ENCODE assay signal across 1 cellular context in genomic region chr1:27408151-27408550, GRCh38.
TF ChIP-seq lines count a peak whose summit lies in the region.

No MANE protein-coding gene starts in this region.

TF ChIP-seq in SK-N-SH, 30 proteins besides CTCF, POLR2A, EP300 and RAD21 (continued from another document):
- no peak for TF ChIP-seq RFX5 (IDR thresholded peaks at IDR 0.05; ENCODE audit: low read length)
- no peak for TF ChIP-seq MEF2A (IDR thresholded peaks at IDR 0.05; ENCODE audit: borderline replicate concordance, low read depth)
- no peak for TF ChIP-seq YY1 (IDR thresholded peaks at IDR 0.05; ENCODE audit: low read depth)
- no peak for TF ChIP-seq IRF3 (IDR thresholded peaks at IDR 0.05; ENCODE audit: low read depth, low read length)
- TF ChIP-seq, protein P1, sequence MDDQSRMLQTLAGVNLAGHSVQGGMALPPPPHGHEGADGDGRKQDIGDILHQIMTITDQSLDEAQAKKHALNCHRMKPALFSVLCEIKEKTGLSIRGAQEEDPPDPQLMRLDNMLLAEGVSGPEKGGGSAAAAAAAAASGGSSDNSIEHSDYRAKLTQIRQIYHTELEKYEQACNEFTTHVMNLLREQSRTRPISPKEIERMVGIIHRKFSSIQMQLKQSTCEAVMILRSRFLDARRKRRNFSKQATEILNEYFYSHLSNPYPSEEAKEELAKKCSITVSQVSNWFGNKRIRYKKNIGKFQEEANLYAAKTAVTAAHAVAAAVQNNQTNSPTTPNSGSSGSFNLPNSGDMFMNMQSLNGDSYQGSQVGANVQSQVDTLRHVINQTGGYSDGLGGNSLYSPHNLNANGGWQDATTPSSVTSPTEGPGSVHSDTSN (IDR thresholded peaks at IDR 0.05), result no peak
- TF ChIP-seq, protein P2, sequence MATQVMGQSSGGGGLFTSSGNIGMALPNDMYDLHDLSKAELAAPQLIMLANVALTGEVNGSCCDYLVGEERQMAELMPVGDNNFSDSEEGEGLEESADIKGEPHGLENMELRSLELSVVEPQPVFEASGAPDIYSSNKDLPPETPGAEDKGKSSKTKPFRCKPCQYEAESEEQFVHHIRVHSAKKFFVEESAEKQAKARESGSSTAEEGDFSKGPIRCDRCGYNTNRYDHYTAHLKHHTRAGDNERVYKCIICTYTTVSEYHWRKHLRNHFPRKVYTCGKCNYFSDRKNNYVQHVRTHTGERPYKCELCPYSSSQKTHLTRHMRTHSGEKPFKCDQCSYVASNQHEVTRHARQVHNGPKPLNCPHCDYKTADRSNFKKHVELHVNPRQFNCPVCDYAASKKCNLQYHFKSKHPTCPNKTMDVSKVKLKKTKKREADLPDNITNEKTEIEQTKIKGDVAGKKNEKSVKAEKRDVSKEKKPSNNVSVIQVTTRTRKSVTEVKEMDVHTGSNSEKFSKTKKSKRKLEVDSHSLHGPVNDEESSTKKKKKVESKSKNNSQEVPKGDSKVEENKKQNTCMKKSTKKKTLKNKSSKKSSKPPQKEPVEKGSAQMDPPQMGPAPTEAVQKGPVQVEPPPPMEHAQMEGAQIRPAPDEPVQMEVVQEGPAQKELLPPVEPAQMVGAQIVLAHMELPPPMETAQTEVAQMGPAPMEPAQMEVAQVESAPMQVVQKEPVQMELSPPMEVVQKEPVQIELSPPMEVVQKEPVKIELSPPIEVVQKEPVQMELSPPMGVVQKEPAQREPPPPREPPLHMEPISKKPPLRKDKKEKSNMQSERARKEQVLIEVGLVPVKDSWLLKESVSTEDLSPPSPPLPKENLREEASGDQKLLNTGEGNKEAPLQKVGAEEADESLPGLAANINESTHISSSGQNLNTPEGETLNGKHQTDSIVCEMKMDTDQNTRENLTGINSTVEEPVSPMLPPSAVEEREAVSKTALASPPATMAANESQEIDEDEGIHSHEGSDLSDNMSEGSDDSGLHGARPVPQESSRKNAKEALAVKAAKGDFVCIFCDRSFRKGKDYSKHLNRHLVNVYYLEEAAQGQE (IDR thresholded peaks at IDR 0.05; ENCODE audit: low read depth, low read length), result no peak
- no peak for TF ChIP-seq JUND (IDR thresholded peaks at IDR 0.05)
- no peak for TF ChIP-seq POLR2AphosphoS5 (IDR thresholded peaks at IDR 0.05; ENCODE audit: low read depth, low read length)
- TF ChIP-seq SIN3A (IDR thresholded peaks at IDR 0.05; ENCODE audit: borderline replicate concordance, low read depth, low read length), result no peak
- no peak for TF ChIP-seq MXI1 (IDR thresholded peaks at IDR 0.05; ENCODE audit: low read depth, low read length)
- TF ChIP-seq NFIC (IDR thresholded peaks at IDR 0.05; ENCODE audit: borderline replicate concordance), result no peak
- no peak for TF ChIP-seq FOXJ3 (CRISPR knock-in tag; IDR thresholded peaks at IDR 0.05)
- TF ChIP-seq FOSL2 (IDR thresholded peaks at IDR 0.05; ENCODE audit: borderline replicate concordance, low read depth), result no peak
